18 cellular contexts compared by ENCODE assay signal in genomic region chr14:105107351-105107750, GRCh38. TPM values are rescaled to one million over a fixed set of nuclear protein-coding genes. Genes with fewer than 3 reads are reported as not detected.
DNase-seq lines count a peak whose midpoint lies in the region; ATAC-seq, FAIRE-seq and TF ChIP-seq lines count a peak whose summit lies in the region.
"Had no signal": no experiment of that assay in that cellular context is flagged by ENCODE, and none has a peak within 500 bp of the region (broad histone marks: within the 10 kb centered on the region; RNA-seq: fewer than 3 reads in every experiment).

No MANE protein-coding gene starts in this region.

- H3K36me3 Mint-ChIP-seq in activated T-cell treated with anti-CD3 and anti-CD28 coated beads, Interleukin-2, amount 50 U/mL, for 72 hours (ENCODE audit: insufficient read depth in 2 of 2), result peaks cover 0 to 2% of the 10 kb centered on the region in 2 donors
- no peaks in the 10 kb centered on the region for H3K36me3 Mint-ChIP-seq in activated T-cell treated with anti-CD3 and anti-CD28 coated beads, Interleukin-2, amount 50 U/mL, for 4 hours (ENCODE audit: insufficient read depth)
- H3K36me3 Mint-ChIP-seq: CD14-positive monocyte had no signal

- TF ChIP-seq POLR2A in H54 (IDR thresholded peaks at IDR 0.05; ENCODE audit: low read depth, low read length), result no peak

- no peak for ATAC-seq in activated T-cell treated with anti-CD3 and anti-CD28 coated beads, Interleukin-2, amount 50 U/mL, for 72 hours (replicated peaks in 1 of 2)
- no peak for ATAC-seq in activated T-cell treated with anti-CD3 and anti-CD28 coated beads, Interleukin-2, amount 50 U/mL, for 4 hours
- no peak for ATAC-seq in HG02678 (IDR thresholded peaks at IDR 0.05; ENCODE audit: unreplicated experiment)
- ATAC-seq: GM23338 had no signal

- peak overlapping the region; percentile 16 for H3K27ac Mint-ChIP-seq in activated T-cell treated with anti-CD3 and anti-CD28 coated beads, Interleukin-2, amount 50 U/mL, for 72 hours
- H3K27ac Mint-ChIP-seq: CD14-positive monocyte; CD4-positive, alpha-beta memory T cell; GM23338 had no signal

- no peak for DNase-seq in activated T-cell treated with anti-CD3 and anti-CD28 coated beads, Interleukin-2, amount 50 U/mL, for 72 hours
- DNase-seq in activated T-cell treated with anti-CD3 and anti-CD28 coated beads, Interleukin-2, amount 50 U/mL, for 4 hours, result no peak
- peak; percentile 28 for DNase-seq in ecto neural progenitor cell (ENCODE audit: low spot score)
- peak; percentile 69 for DNase-seq in posterior vena cava (ENCODE audit: low spot score)
- DNase-seq in T-helper 9 cell, result no peak
- DNase-seq in H54 (ENCODE audit: insufficient read length, low spot score), result no peak
- DNase-seq: 8988T; CD4-positive, alpha-beta memory T cell; DMS153; DMS79; GDM1; H7 had no signal

- intact Hi-C loops in posterior vena cava (cut with DNase I), result no loop called here

- peaks cover 0 to 2% of the 10 kb centered on the region in 2 donors for H3K9me3 Mint-ChIP-seq in activated T-cell treated with anti-CD3 and anti-CD28 coated beads, Interleukin-2, amount 50 U/mL, for 72 hours
- no peaks in the 10 kb centered on the region for H3K9me3 Mint-ChIP-seq in activated T-cell treated with anti-CD3 and anti-CD28 coated beads, Interleukin-2, amount 50 U/mL, for 4 hours

- H3K4me3 Mint-ChIP-seq in activated T-cell treated with anti-CD3 and anti-CD28 coated beads, Interleukin-2, amount 50 U/mL, for 72 hours, result no peak overlapping the region
- H3K4me3 Mint-ChIP-seq in activated T-cell treated with anti-CD3 and anti-CD28 coated beads, Interleukin-2, amount 50 U/mL, for 4 hours, result no peak overlapping the region
- H3K4me3 Mint-ChIP-seq: CD4-positive, alpha-beta memory T cell; GM23338 had no signal

- no peak for FAIRE-seq in H54 (lab: Jason Lieb, UNC)
- FAIRE-seq: GM12892, GM18507 had no signal

- H3K4me1 Mint-ChIP-seq in activated T-cell treated with anti-CD3 and anti-CD28 coated beads, Interleukin-2, amount 50 U/mL, for 72 hours (ENCODE audit: low read depth), result no peaks in the 10 kb centered on the region
- peaks cover 4% of the 10 kb centered on the region for H3K4me1 Mint-ChIP-seq in activated T-cell treated with anti-CD3 and anti-CD28 coated beads, Interleukin-2, amount 50 U/mL, for 4 hours (ENCODE audit: low read depth)
- H3K4me1 Mint-ChIP-seq: CD14-positive monocyte, GM23338 had no signal

- H3K27me3 Mint-ChIP-seq in activated T-cell treated with anti-CD3 and anti-CD28 coated beads, Interleukin-2, amount 50 U/mL, for 72 hours (ENCODE audit: low read depth), result peaks cover 27% of the 10 kb centered on the region
- peaks cover 22% of the 10 kb centered on the region for H3K27me3 Mint-ChIP-seq in activated T-cell treated with anti-CD3 and anti-CD28 coated beads, Interleukin-2, amount 50 U/mL, for 4 hours (ENCODE audit: low read depth)

RNA-seq across cellular contexts. Expression of gene GPR132, which starts 42.1 kb away (rescaled TPM):
- 10 to 100 TPM; 38.2 to 49.6 TPM for total RNA-seq in activated T-cell treated with anti-CD3 and anti-CD28 coated beads, Interleukin-2, amount 50 U/mL, for 72 hours
- total RNA-seq in activated T-cell treated with anti-CD3 and anti-CD28 coated beads, Interleukin-2, amount 50 U/mL, for 4 hours, result 10 to 100 TPM; 14.6 to 18.4 (median 16.8) TPM
- total RNA-seq in posterior vena cava, result 1 to 10 TPM; 1.8 to 3.1 TPM
- total RNA-seq: A673, H7 had no signal

Comparison
In these comparisons a context has a peak if more than half of its experiments do, and no peak if none do; other contexts are left out.
1. DNase-seq: peak in ecto neural progenitor cell (single experiment) and posterior vena cava (single experiment); none in activated T-cell treated with anti-CD3 and anti-CD28 coated beads, Interleukin-2, amount 50 U/mL, for 72 hours (0 of 2), activated T-cell treated with anti-CD3 and anti-CD28 coated beads, Interleukin-2, amount 50 U/mL, for 4 hours (single experiment), T-helper 9 cell (single experiment) and H54 (single experiment).